In the genomic region with DNA sequence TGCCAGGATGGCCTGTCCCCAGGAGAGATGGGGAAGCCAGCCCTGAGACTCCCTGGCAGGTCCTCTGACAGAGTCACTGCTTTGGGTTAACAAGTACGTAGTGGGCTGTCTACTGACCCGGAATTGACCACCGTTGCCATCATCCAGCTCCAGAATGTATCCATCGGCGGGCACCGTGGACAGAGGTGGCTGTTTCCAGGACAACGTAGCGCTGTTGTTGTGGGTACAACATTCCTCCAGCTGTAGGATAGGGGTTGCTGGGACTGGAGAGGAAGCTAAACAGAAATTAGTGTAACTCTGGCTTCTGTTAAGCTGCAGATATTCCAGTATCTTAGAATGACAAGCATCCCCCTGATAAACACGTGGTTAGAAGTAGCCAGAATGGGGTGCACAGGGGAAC, we compare ENCODE assay signal across 36 cellular contexts. TPM values are rescaled to one million over a fixed set of nuclear protein-coding genes. Genes with fewer than 3 reads are reported as not detected.
"Had no signal": no experiment of that assay in that cellular context is flagged by ENCODE, and none has a peak within 500 bp of the region (broad histone marks: within the 10 kb centered on the region; RNA-seq: fewer than 3 reads in every experiment).

No MANE protein-coding gene starts in this region.

- H3K4me3 Mint-ChIP-seq: activated B cell treated with CpG ODN at 0.5 μM for 24 hours; activated CD8-positive, alpha-beta T cell treated with anti-CD3 and anti-CD28 coated beads for 36 hours; activated naive CD4-positive, alpha-beta T cell treated with anti-CD3 and anti-CD28 coated beads, Interleukin-2, amount 50 U/mL, for 24 hours; activated naive CD8-positive, alpha-beta T cell treated with anti-CD3 and anti-CD28 coated beads for 36 hours; activated naive CD8-positive, alpha-beta T cell treated with anti-CD3 and anti-CD28 coated beads, Interleukin-2, amount 50 U/mL, for 24 hours; activated T-cell treated with anti-CD3 and anti-CD28 coated beads, Interleukin-2, amount 50 U/mL, for 4 hours; activated T-helper 17 cell treated with anti-CD3 and anti-CD28 coated beads, Interleukin-2, amount 50 U/mL, for 72 hours; dendritic cell treated with granulocyte-macrophage colony-stimulating factor and Interleukin-4, amounts not matched to agents 40 ng/mL and 50 ng/mL, for 4 days; effector memory CD8-positive, alpha-beta T cell; T-helper 17 cell; T-helper 2 cell treated with Interferon-gamma antibody and Interleukin-4, amounts not matched to agents 5 μg/mL and 100 μg/mL, for 36 hours had no signal

- H3K4me1 ChIP-seq: foreskin keratinocyte had no signal

- H3K9me3 Mint-ChIP-seq: activated B cell treated with CpG ODN at 0.5 μM for 24 hours; activated CD8-positive, alpha-beta T cell treated with anti-CD3 and anti-CD28 coated beads for 36 hours; activated naive CD4-positive, alpha-beta T cell treated with anti-CD3 and anti-CD28 coated beads, Interleukin-2, amount 50 U/mL, for 24 hours; activated naive CD8-positive, alpha-beta T cell treated with anti-CD3 and anti-CD28 coated beads for 36 hours; activated naive CD8-positive, alpha-beta T cell treated with anti-CD3 and anti-CD28 coated beads, Interleukin-2, amount 50 U/mL, for 24 hours; activated T-cell treated with anti-CD3 and anti-CD28 coated beads, Interleukin-2, amount 50 U/mL, for 4 hours; activated T-helper 17 cell treated with anti-CD3 and anti-CD28 coated beads, Interleukin-2, amount 50 U/mL, for 72 hours; dendritic cell treated with granulocyte-macrophage colony-stimulating factor and Interleukin-4, amounts not matched to agents 40 ng/mL and 50 ng/mL, for 4 days; effector memory CD8-positive, alpha-beta T cell; T-helper 2 cell treated with Interferon-gamma antibody and Interleukin-4, amounts not matched to agents 5 μg/mL and 100 μg/mL, for 36 hours had no signal

- H3K27ac Mint-ChIP-seq: activated B cell treated with CpG ODN at 0.5 μM for 24 hours; activated CD8-positive, alpha-beta T cell treated with anti-CD3 and anti-CD28 coated beads for 36 hours; activated naive CD4-positive, alpha-beta T cell treated with anti-CD3 and anti-CD28 coated beads, Interleukin-2, amount 50 U/mL, for 24 hours; activated naive CD8-positive, alpha-beta T cell treated with anti-CD3 and anti-CD28 coated beads for 36 hours; activated naive CD8-positive, alpha-beta T cell treated with anti-CD3 and anti-CD28 coated beads, Interleukin-2, amount 50 U/mL, for 24 hours; activated T-helper 17 cell treated with anti-CD3 and anti-CD28 coated beads, Interleukin-2, amount 50 U/mL, for 72 hours; dendritic cell treated with granulocyte-macrophage colony-stimulating factor and Interleukin-4, amounts not matched to agents 40 ng/mL and 50 ng/mL, for 4 days; effector memory CD8-positive, alpha-beta T cell; T-helper 17 cell; T-helper 2 cell treated with Interferon-gamma antibody and Interleukin-4, amounts not matched to agents 5 μg/mL and 100 μg/mL, for 36 hours had no signal

- H3K27me3 ChIP-seq: adrenal gland, body of pancreas, cardiac muscle cell, esophagus muscularis mucosa, gastrocnemius medialis had no signal

- H3K27ac ChIP-seq: adrenal gland, body of pancreas, cardiac muscle cell, coronary artery, esophagus muscularis mucosa, foreskin keratinocyte, gastrocnemius medialis, WERI-Rb-1 had no signal

- H3K27me3 Mint-ChIP-seq: activated CD8-positive, alpha-beta T cell treated with anti-CD3 and anti-CD28 coated beads for 36 hours; activated naive CD4-positive, alpha-beta T cell treated with anti-CD3 and anti-CD28 coated beads, Interleukin-2, amount 50 U/mL, for 24 hours; activated naive CD8-positive, alpha-beta T cell treated with anti-CD3 and anti-CD28 coated beads for 36 hours; activated naive CD8-positive, alpha-beta T cell treated with anti-CD3 and anti-CD28 coated beads, Interleukin-2, amount 50 U/mL, for 24 hours; dendritic cell treated with granulocyte-macrophage colony-stimulating factor and Interleukin-4, amounts not matched to agents 40 ng/mL and 50 ng/mL, for 4 days had no signal

- H3K36me3 ChIP-seq: adrenal gland, cardiac muscle cell, esophagus muscularis mucosa, gastrocnemius medialis had no signal

- DNase-seq: activated B cell treated with CpG ODN at 0.5 μM for 24 hours; activated CD4-positive, alpha-beta T cell treated with anti-CD3 and anti-CD28 coated beads for 48 hours; activated CD4-positive, alpha-beta T cell treated with anti-CD3 and anti-CD28 coated beads, Interleukin-2, amount 50 U/mL, for 1 hour; activated CD4-positive, alpha-beta T cell treated with anti-CD3 and anti-CD28 coated beads, Interleukin-2, amount 50 U/mL, for 48 hours; activated CD8-positive, alpha-beta memory T cell treated with anti-CD3 and anti-CD28 coated beads for 24 hours; activated CD8-positive, alpha-beta T cell treated with anti-CD3 and anti-CD28 coated beads for 36 hours; activated effector memory CD4-positive, alpha-beta T cell treated with Interleukin-2 at 50 U/mL for 16 hours; activated gamma-delta T cell treated with Interleukin-2 at 50 U/mL for 16 hours; activated naive CD4-positive, alpha-beta T cell treated with Interleukin-2 at 50 U/mL for 16 hours; activated naive CD8-positive, alpha-beta T cell treated with anti-CD3 and anti-CD28 coated beads for 36 hours; activated naive CD8-positive, alpha-beta T cell treated with anti-CD3 and anti-CD28 coated beads, Interleukin-2, amount 50 U/mL, for 24 hours; activated T-cell treated with anti-CD3 and anti-CD28 coated beads, Interleukin-2, amount 50 U/mL, for 4 hours; adrenal gland; amygdala; aorta; body of pancreas; central memory CD4-positive, alpha-beta T cell; cerebellar nuclear complex; effector CD4-positive, alpha-beta T cell; effector memory CD8-positive, alpha-beta T cell; erythroblast; foreskin keratinocyte; gastrocnemius medialis; glutamatergic neuron; T-helper 1 cell; T-helper 17 cell; T1000; WERI-Rb-1 had no signal

- H3K4me3 ChIP-seq: adrenal gland, body of pancreas, cardiac muscle cell, coronary artery, esophagus muscularis mucosa, gastrocnemius medialis had no signal

- ATAC-seq: activated CD4-positive, CD25-positive, alpha-beta regulatory T cell treated with anti-CD3 and anti-CD28 coated beads, Interleukin-2, amount 50 U/mL, for 24 hours; activated CD8-positive, alpha-beta T cell treated with anti-CD3 and anti-CD28 coated beads for 36 hours; activated naive CD8-positive, alpha-beta T cell treated with anti-CD3 and anti-CD28 coated beads, Interleukin-2, amount 50 U/mL, for 24 hours; activated T-cell treated with anti-CD3 and anti-CD28 coated beads, Interleukin-2, amount 50 U/mL, for 4 hours; activated T-helper 17 cell treated with anti-CD3 and anti-CD28 coated beads, Interleukin-2, amount 50 U/mL, for 72 hours; body of pancreas; effector memory CD8-positive, alpha-beta T cell; foreskin keratinocyte; gastrocnemius medialis; T-helper 17 cell had no signal

- H3K36me3 Mint-ChIP-seq: activated naive CD4-positive, alpha-beta T cell treated with anti-CD3 and anti-CD28 coated beads, Interleukin-2, amount 50 U/mL, for 24 hours; activated naive CD8-positive, alpha-beta T cell treated with anti-CD3 and anti-CD28 coated beads for 36 hours had no signal

- H3K4me1 Mint-ChIP-seq: activated B cell treated with CpG ODN at 0.5 μM for 24 hours; activated naive CD4-positive, alpha-beta T cell treated with anti-CD3 and anti-CD28 coated beads, Interleukin-2, amount 50 U/mL, for 24 hours; activated naive CD8-positive, alpha-beta T cell treated with anti-CD3 and anti-CD28 coated beads for 36 hours; activated naive CD8-positive, alpha-beta T cell treated with anti-CD3 and anti-CD28 coated beads, Interleukin-2, amount 50 U/mL, for 24 hours; activated T-helper 17 cell treated with anti-CD3 and anti-CD28 coated beads, Interleukin-2, amount 50 U/mL, for 72 hours had no signal

- H3K9me3 ChIP-seq: adrenal gland, body of pancreas, esophagus muscularis mucosa, gastrocnemius medialis had no signal

RNA-seq across cellular contexts. Expression of gene PYGL, which starts 56.3 kb away (rescaled TPM):
- total RNA-seq: activated B cell treated with CpG ODN at 0.5 μM for 24 hours had no signal
